ENCODE assay signal across 8 cellular contexts in genomic region chr11:1310772-1311468, GRCh38. TPM values are rescaled to one million over a fixed set of nuclear protein-coding genes. Genes with fewer than 3 reads are reported as not detected.
DNase-seq lines count a peak whose midpoint lies in the region; ATAC-seq and TF ChIP-seq lines count a peak whose summit lies in the region.

No MANE protein-coding gene starts in this region.

- TF ChIP-seq CTCF in mesothelial cell of epicardium (IDR thresholded peaks at IDR 0.05; ENCODE audit: unreplicated experiment) (no peak), vagina (IDR thresholded peaks at IDR 0.05) (no peak)

- H3K36me3 Mint-ChIP-seq in mesothelial cell of epicardium: peaks cover 10% of the 10 kb centered on the region

- H3K27ac Mint-ChIP-seq in mesothelial cell of epicardium: peak overlapping the region; percentile 75

- H3K27me3 Mint-ChIP-seq in mesothelial cell of epicardium (ENCODE audit: low read depth): peaks cover 24% of the 10 kb centered on the region

- peak overlapping the region; percentile 76 to 87 for H3K4me3 ChIP-seq in vagina

- H3K27me3 ChIP-seq in vagina: no peaks in the 10 kb centered on the region

- DNase-seq in activated gamma-delta T cell treated with Interleukin-2 at 50 U/mL for 16 hours (peak; percentile 69), activated gamma-delta T cell (lab: John Stamatoyannopoulos, UW) (no peak), mesothelial cell of epicardium (ENCODE audit: low spot score in 2 of 2, unreplicated experiment in 2 of 2) (peak in 1 of 2 experiments; percentile 29), vagina (ENCODE audit: extremely low spot score in 2 of 2) (peak in 1 of 2 donors; percentile 81), SHP77 treated with DMSO at 0.1 percent for 48 hours (lab: John Stamatoyannopoulos, UW) (no peak)
- peak; percentile 71 for DNase-seq in activated T-cell treated with anti-CD3 and anti-CD28 coated beads, Interleukin-2, amount 50 U/mL, for 1 hour

- H3K9me3 Mint-ChIP-seq in mesothelial cell of epicardium: peaks cover 47% of the 10 kb centered on the region

- H3K4me3 Mint-ChIP-seq in mesothelial cell of epicardium: peak overlapping the region; percentile 78

- intact Hi-C loops in vagina (cut with DNase I): no loop called here

- peaks cover 0 to under 1% of the 10 kb centered on the region in 2 donors for H3K36me3 ChIP-seq in vagina

- no peak for TF ChIP-seq POLR2A in vagina (IDR thresholded peaks at IDR 0.05)

- H3K9me3 ChIP-seq in vagina: no peaks in the 10 kb centered on the region

- H3K4me1 Mint-ChIP-seq in mesothelial cell of epicardium: peaks cover 15% of the 10 kb centered on the region

- no peak overlapping the region for H3K27ac ChIP-seq in vagina

- ATAC-seq in GM19035 (IDR thresholded peaks at IDR 0.05; ENCODE audit: unreplicated experiment): no peak
- no peak for ATAC-seq in HG03045 (IDR thresholded peaks at IDR 0.05; ENCODE audit: unreplicated experiment)

- peaks cover 41% of the 10 kb centered on the region for H3K4me1 ChIP-seq in vagina

RNA-seq across cellular contexts. Expression of gene TOLLIP, which starts 1.5 kb away (rescaled TPM):
- total RNA-seq in mesothelial cell of epicardium (40.4 to 43.9 TPM (median 43.2 TPM) in 3 replicates), vagina (52.5 TPM)

Comparison
In these comparisons a context has a peak if more than half of its experiments do, and no peak if none do; other contexts are left out.
1. DNase-seq: peak in activated gamma-delta T cell treated with Interleukin-2 at 50 U/mL for 16 hours (single experiment) and activated T-cell treated with anti-CD3 and anti-CD28 coated beads, Interleukin-2, amount 50 U/mL, for 1 hour (single experiment); none in activated gamma-delta T cell (single experiment) and SHP77 treated with DMSO at 0.1 percent for 48 hours (single experiment).